In genomic region chr6:158284340-158285210, GRCh38 we compare ENCODE assay signal across 8 cellular contexts. TPM values are rescaled to one million over a fixed set of nuclear protein-coding genes. Genes with fewer than 3 reads are reported as not detected.
A peak's percentile ranks its signal among the peaks of the same experiment; 100 is the strongest.
DNase-seq lines count a peak whose midpoint lies in the region; ATAC-seq, FAIRE-seq and TF ChIP-seq lines count a peak whose summit lies in the region.

No MANE protein-coding gene starts in this region.

- no peak for TF ChIP-seq POLR2A in esophagus squamous epithelium (IDR thresholded peaks at IDR 0.05)

- TF ChIP-seq CTCF in esophagus squamous epithelium (IDR thresholded peaks at IDR 0.05) (no peak), nephron progenitor cell (IDR thresholded peaks at IDR 0.05) (no peak)

- no peak for ATAC-seq in HG03039 (IDR thresholded peaks at IDR 0.05; ENCODE audit: unreplicated experiment)

- H3K36me3 ChIP-seq in esophagus squamous epithelium, result no peaks in the 10 kb centered on the region

- peaks cover 0 to 34% (median 10%) of the 10 kb centered on the region in 3 donors for H3K4me1 ChIP-seq in esophagus squamous epithelium

- FAIRE-seq in HTR-8/SVneo (lab: Jason Lieb, UNC), result no peak

- H3K27ac Mint-ChIP-seq in nephron progenitor cell, result peak overlapping the region; percentile 89

- no peaks in the 10 kb centered on the region for H3K27me3 Mint-ChIP-seq in nephron progenitor cell (ENCODE audit: low read depth, poor library complexity)

- WGBS in esophagus squamous epithelium, 2 donors, result 63 to 68% methylated on average over 12 of the region's 12 CpGs

- peaks cover 47% of the 10 kb centered on the region for H3K4me1 Mint-ChIP-seq in nephron progenitor cell

- intact Hi-C loops in esophagus squamous epithelium (cut with DNase I), result no loop called here

- H3K9me3 Mint-ChIP-seq in nephron progenitor cell, result peaks cover 3% of the 10 kb centered on the region

- DNase-seq in Daoy (ENCODE audit: low read depth), result peak; percentile 89
- DNase-seq in RPMI8226, result peak; percentile 94
- DNase-seq in esophagus squamous epithelium (lab: John Stamatoyannopoulos, UW), result no peak
- DNase-seq in nephron progenitor cell, result no peak
- no peak for DNase-seq in activated effector memory CD4-positive, alpha-beta T cell treated with anti-CD3 and anti-CD28 coated beads, Interleukin-2, amount 50 U/mL, for 16 hours
- DNase-seq in UCSD-AML1 (lab: John Stamatoyannopoulos, UW; ENCODE audit: unreplicated experiment), result no peak
- no peak for DNase-seq in HTR-8/SVneo (ENCODE audit: insufficient read length, low spot score)

- H3K27ac ChIP-seq in esophagus squamous epithelium, result peak overlapping the region; percentile 0 to 68 (median 62)

- H3K9me3 ChIP-seq in esophagus squamous epithelium, result no peaks in the 10 kb centered on the region

- H3K4me3 ChIP-seq in esophagus squamous epithelium, result peak overlapping the region in 1 of 4 donors; percentile 17

- peaks cover 36% of the 10 kb centered on the region for H3K36me3 Mint-ChIP-seq in nephron progenitor cell (ENCODE audit: low read depth)

- H3K4me3 Mint-ChIP-seq in nephron progenitor cell, result no peak overlapping the region

- H3K27me3 ChIP-seq in esophagus squamous epithelium, result no peaks in the 10 kb centered on the region

RNA-seq across cellular contexts. Expression of gene TULP4, which starts 27.7 kb away (rescaled TPM):
- 69.4 and 117 TPM in 2 replicates for total RNA-seq in Daoy (2014; rRNA removed; shearing (Covaris generic))
- 100 to 1,000 TPM in 1 of 4 donors, 10 to 100 TPM in 3; 50.9 to 104 (median 59.2) TPM for total RNA-seq in esophagus squamous epithelium

Comparison
In these comparisons a context has a peak if more than half of its experiments do, and no peak if none do; other contexts are left out.
1. DNase-seq: peak in Daoy (single experiment) and RPMI8226 (single experiment); none in esophagus squamous epithelium (single experiment), nephron progenitor cell (single experiment), activated effector memory CD4-positive, alpha-beta T cell treated with anti-CD3 and anti-CD28 coated beads, Interleukin-2, amount 50 U/mL, for 16 hours (single experiment), UCSD-AML1 (single experiment) and HTR-8/SVneo (single experiment).